In genomic region chr1:44485229-44485932, GRCh38 we compare ENCODE assay signal across 8 cellular contexts.
DNase-seq lines count a peak whose midpoint lies in the region; ATAC-seq and TF ChIP-seq lines count a peak whose summit lies in the region.

No MANE protein-coding gene starts in this region.

- DNase-seq in HS-5 (ENCODE audit: low read depth) (peak; percentile 61), SIG-M5 (lab: John Stamatoyannopoulos, UW) (peak; percentile 62), fibroblast of peridontal ligament (ENCODE audit: extremely low read depth) (peak; percentile 84), spleen (no peak), HT-29 (ENCODE audit: low spot score) (no peak), NCI-H2107 (lab: John Stamatoyannopoulos, UW) (no peak)

- H3K27me3 ChIP-seq in spleen (replicated peaks in 1 of 7): peaks cover 0 to 57% (median 7%) of the 10 kb centered on the region in 7 donors

- peaks cover 0 to 28% (median 6%) of the 10 kb centered on the region in 6 donors for H3K4me1 ChIP-seq in spleen

- TF ChIP-seq CTCF in spleen (IDR thresholded peaks at IDR 0.05 in 8 of 11, conservative IDR thresholded peaks at IDR 0.05 in 3 of 11): no peak

- no peaks in the 10 kb centered on the region for H3K36me3 ChIP-seq in spleen

- TF ChIP-seq POLR2A in spleen (IDR thresholded peaks at IDR 0.05): no peak

- H3K27ac ChIP-seq in spleen: peak overlapping the region in 6 of 8 donors; percentile 30 to 86 (median 65)

- peak overlapping the region in 1 of 8 donors; percentile 19 for H3K4me3 ChIP-seq in spleen

- no peaks in the 10 kb centered on the region for H3K9me3 ChIP-seq in spleen

- ATAC-seq in HG03442 (IDR thresholded peaks at IDR 0.05; ENCODE audit: unreplicated experiment) (no peak), GM19395 (IDR thresholded peaks at IDR 0.05; ENCODE audit: unreplicated experiment) (no peak)

- intact Hi-C loops in spleen (cut with DNase I; ENCODE audit: low total_unique reads): no loop called here

- 29 to 35% (median 34%) methylated on average over 13 of the region's 13 CpGs for WGBS in spleen, 5 donors

Comparison
In these comparisons a context has a peak if more than half of its experiments do, and no peak if none do; other contexts are left out.
1. DNase-seq: peak in HS-5 (single experiment), SIG-M5 (single experiment) and fibroblast of peridontal ligament (single experiment); none in spleen (single experiment), HT-29 (single experiment) and NCI-H2107 (single experiment).